Comparison of ENCODE assay signal across 10 cellular contexts in the genomic region with DNA sequence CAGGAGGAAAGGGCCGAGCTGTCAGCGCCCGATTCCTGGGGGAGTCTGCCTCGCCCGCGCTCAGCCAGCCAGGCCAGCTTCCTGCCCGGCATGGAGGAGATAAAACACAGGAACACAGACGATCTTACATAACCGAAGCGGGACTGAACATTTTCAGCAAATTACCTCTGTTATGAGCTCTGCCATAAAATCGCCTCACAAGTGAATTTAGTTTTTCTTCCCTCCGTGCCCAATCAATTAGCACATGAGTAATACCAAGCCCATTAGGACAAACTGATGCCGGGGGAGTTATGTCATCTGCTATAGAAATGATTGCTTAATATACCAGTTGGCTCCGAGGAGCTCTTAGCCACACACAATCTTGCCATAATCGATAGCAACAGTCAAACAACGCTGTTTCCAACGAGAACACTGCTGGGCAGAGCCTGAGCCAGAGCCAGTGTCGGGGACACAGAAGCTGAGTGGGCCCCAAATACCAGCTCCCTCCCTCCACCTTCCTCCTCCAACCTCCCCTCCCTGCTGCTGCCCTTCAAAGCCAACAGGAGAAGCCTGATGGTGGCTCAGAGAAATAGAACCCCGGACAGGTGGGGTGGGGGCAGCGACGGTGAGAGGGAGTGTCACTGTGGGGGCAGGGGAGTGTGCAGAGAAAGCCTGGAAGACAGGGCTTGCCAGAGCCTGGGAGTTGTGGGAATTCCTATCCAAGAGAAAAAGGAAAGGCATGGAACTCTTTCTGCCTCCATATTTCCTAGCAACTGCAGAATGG.
DNase-seq lines count a peak whose midpoint lies in the region; ATAC-seq and TF ChIP-seq lines count a peak whose summit lies in the region.
"Had no signal": no experiment of that assay in that cellular context is flagged by ENCODE, and none has a peak within 500 bp of the region (broad histone marks: within the 10 kb centered on the region; RNA-seq: fewer than 3 reads in every experiment).

No MANE protein-coding gene starts in this region.

- no peak for TF ChIP-seq CTCF in WERI-Rb-1 (IDR thresholded peaks at IDR 0.05; ENCODE audit: low read depth, low read length)

- ATAC-seq in right cardiac atrium = peak; percentile 87 to 94
- no peak for ATAC-seq in GM19397 (IDR thresholded peaks at IDR 0.05; ENCODE audit: unreplicated experiment)
- no peak for ATAC-seq in GM18861 (IDR thresholded peaks at IDR 0.05; ENCODE audit: unreplicated experiment)

- intact Hi-C loops in right cardiac atrium (cut with DNase I) = no loop called here

- H3K27me3 ChIP-seq in WERI-Rb-1 (ENCODE audit: insufficient read depth, low read depth, severe bottlenecking) (no peaks in the 10 kb centered on the region), right cardiac atrium (ENCODE audit: control insufficient read depth, insufficient read depth) (no peaks in the 10 kb centered on the region)
- H3K27me3 ChIP-seq: SJSA1 had no signal

- H3K36me3 ChIP-seq in WERI-Rb-1 = no peaks in the 10 kb centered on the region
- H3K36me3 ChIP-seq: SJSA1 had no signal

- peaks cover 11% of the 10 kb centered on the region for H3K4me1 ChIP-seq in right cardiac atrium (ENCODE audit: control insufficient read depth, insufficient read depth, low read length)

- WGBS in right cardiac atrium = 4% methylated on average over 21 of the region's 21 CpGs

- peak; percentile 34 for DNase-seq in DMS53 (lab: John Stamatoyannopoulos, UW)
- DNase-seq in DMS53 treated with DMSO at 0.1 percent for 48 hours (lab: John Stamatoyannopoulos, UW; ENCODE audit: unreplicated experiment) = no peak
- DNase-seq in WERI-Rb-1 = peak; percentile 29
- DNase-seq in right cardiac atrium = peak; percentile 78 to 93 (median 93)
- DNase-seq in skeletal muscle cell (ENCODE audit: low read depth) = peak; percentile 19
- no peak for DNase-seq in amniotic stem cell (lab: John Stamatoyannopoulos, UW)

- H3K9me3 ChIP-seq in WERI-Rb-1 (ENCODE audit: severe bottlenecking) (peaks cover 2% of the 10 kb centered on the region), right cardiac atrium (ENCODE audit: control insufficient read depth, low read length) (peaks cover 3% of the 10 kb centered on the region)
- H3K9me3 ChIP-seq: SJSA1 had no signal

- H3K4me3 ChIP-seq in WERI-Rb-1 (ENCODE audit: low read depth, low read length) (no peak overlapping the region), right cardiac atrium (ENCODE audit: low read length) (no peak overlapping the region), skeletal muscle cell (ENCODE audit: low read depth, low read length) (peak overlapping the region; percentile 10)
- H3K4me3 ChIP-seq: A549, SJSA1 had no signal

- H3K27ac ChIP-seq in WERI-Rb-1 (no peak overlapping the region), right cardiac atrium (ENCODE audit: low read length) (no peak overlapping the region)
- H3K27ac ChIP-seq: SJSA1 had no signal

Comparison
In these comparisons a context has a peak if more than half of its experiments do, and no peak if none do; other contexts are left out.
1. DNase-seq: peak in DMS53 (single experiment), WERI-Rb-1 (single experiment), right cardiac atrium (3 of 3) and skeletal muscle cell (single experiment); none in DMS53 treated with DMSO at 0.1 percent for 48 hours (single experiment) and amniotic stem cell (single experiment).
2. ATAC-seq: peak in right cardiac atrium (2 of 2); none in GM19397 (single experiment) and GM18861 (single experiment).